11 cellular contexts compared by ENCODE assay signal in the genomic region with DNA sequence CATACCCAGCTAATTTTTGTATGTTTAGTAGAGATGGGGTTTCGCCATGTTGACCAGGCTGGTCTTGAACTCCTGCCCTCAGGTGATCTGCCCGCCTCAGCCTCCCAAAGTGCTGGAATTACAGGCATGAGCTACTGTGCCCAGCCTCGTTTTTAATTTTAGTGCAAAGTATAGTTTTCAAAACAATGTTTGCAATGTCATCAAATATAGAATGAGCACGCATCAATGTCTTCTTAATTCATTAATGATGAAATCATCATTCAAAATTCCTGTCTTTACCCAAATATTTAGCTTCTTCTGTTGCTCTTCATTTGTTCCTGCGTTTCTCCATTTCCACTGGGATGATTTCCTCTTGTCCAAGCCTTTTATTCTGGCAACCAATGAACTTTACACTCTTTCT. TPM values are rescaled to one million over a fixed set of nuclear protein-coding genes. Genes with fewer than 3 reads are reported as not detected.
"Had no signal": no experiment of that assay in that cellular context is flagged by ENCODE, and none has a peak within 500 bp of the region (broad histone marks: within the 10 kb centered on the region; RNA-seq: fewer than 3 reads in every experiment).

No MANE protein-coding gene starts in this region.

RNA-seq across cellular contexts. Expression of gene LAIR1, which starts 6.7 kb away (rescaled TPM):
- total RNA-seq: epithelial cell of proximal tubule, neural crest cell had no signal

RNA-seq across cellular contexts. Expression of gene LILRA4, which starts 32.5 kb away (rescaled TPM):
- total RNA-seq: activated CD4-positive, alpha-beta T cell treated with anti-CD3 and anti-CD28 coated beads, Interleukin-2, amount 10 ng/mL, durations not matched to agents 7 days and 5 days; activated CD8-positive, alpha-beta T cell treated with anti-CD3 and anti-CD28 coated beads for 36 hours; epithelial cell of proximal tubule; fibroblast of villous mesenchyme; heart left ventricle; left cardiac atrium; neural crest cell; stomach; uterus had no signal
- polyA plus RNA-seq: heart left ventricle, stomach had no signal

RNA-seq across cellular contexts. Expression of gene TTYH1, which starts 43.8 kb away (rescaled TPM):
- total RNA-seq: fibroblast of villous mesenchyme had no signal

RNA-seq across cellular contexts. Expression of gene LILRA5, which starts 58.5 kb away (rescaled TPM):
- total RNA-seq: activated CD4-positive, alpha-beta T cell treated with anti-CD3 and anti-CD28 coated beads, Interleukin-2, amount 10 ng/mL, durations not matched to agents 7 days and 5 days; activated CD8-positive, alpha-beta T cell treated with anti-CD3 and anti-CD28 coated beads for 36 hours; cerebellum; epithelial cell of proximal tubule; fibroblast of villous mesenchyme; neural crest cell; suprapubic skin had no signal
